8 cellular contexts compared by ENCODE assay signal in genomic region chr20:33423875-33424274, GRCh38. TPM values are rescaled to one million over a fixed set of nuclear protein-coding genes. Genes with fewer than 3 reads are reported as not detected.
DNase-seq lines count a peak whose midpoint lies in the region; ATAC-seq and TF ChIP-seq lines count a peak whose summit lies in the region.
"Not testable (repeated sequence)": the region's sequence is repeated elsewhere in the genome, so short reads cannot be mapped to it uniquely, and the experiment has no call there.

No MANE protein-coding gene starts in this region.

- H3K79me1 ChIP-seq in IMR-90 (ENCODE audit: low read depth in 1 of 2, low read length in 2 of 2) = not testable (repeated sequence)

- CTCF ChIA-PET in IMR-90 (lab: Yijun Ruan, JAX) = not testable (repeated sequence)

- not testable (repeated sequence) for TF ChIP-seq RAD21 in IMR-90 (IDR thresholded peaks at IDR 0.05; ENCODE audit: low read length)

- H3K9ac ChIP-seq in IMR-90 (ENCODE audit: low read depth, low read length) (peak overlapping the region; percentile 18; the same call in 1 of the 2 replicates), mucosa of stomach (ENCODE audit: low read length) (peak overlapping the region; percentile 47)

- peak overlapping the region; percentile 86 for H2AFZ ChIP-seq in IMR-90 (replicated peaks; ENCODE audit: low read length, poor library complexity)

- ATAC-seq in IMR-90 (ENCODE audit: low read depth); heart right ventricle: not testable (repeated sequence)
- peak in 1 of 2 donors; percentile 0 for ATAC-seq in gastrocnemius medialis

- WGBS in IMR-90 (ENCODE audit: extremely low coverage in 2 of 2, insufficient read length in 1 of 2), 2 experiments = 95% methylated on average over 4 of the region's 11 CpGs; no CpG with 5 or more reads in 1 of the 2 experiments
- WGBS in adrenal gland, 4 donors = 94 to 97% (median 95%) methylated on average over 11 of the region's 11 CpGs
- WGBS in heart right ventricle, 2 donors = 67 to 73% methylated on average over 11 of the region's 11 CpGs
- WGBS in suprapubic skin = 97% methylated on average over 11 of the region's 11 CpGs

- H3K18ac ChIP-seq in IMR-90 (ENCODE audit: low read depth, low read length) = peak overlapping the region; percentile 75

- DNase-seq in IMR-90; adrenal gland; dorsolateral prefrontal cortex; heart right ventricle; suprapubic skin (ENCODE audit: low spot score in 2 of 2); vagina (ENCODE audit: extremely low spot score in 2 of 2): not testable (repeated sequence)
- DNase-seq in gastrocnemius medialis = peak in 1 of 2 donors; percentile 60

- H4K8ac ChIP-seq in IMR-90 (ENCODE audit: low read depth in 2 of 2, low read length in 2 of 2) = peak overlapping the region; percentile 46 to 96; a peak in 3 of 4 replicates

- peak overlapping the region; percentile 91 for H2BK20ac ChIP-seq in IMR-90 (ENCODE audit: low read depth, low read length)

- H3K4me1 ChIP-seq in IMR-90 (ENCODE audit: control insufficient read depth, insufficient read depth, low read length) (peaks cover 12% of the 10 kb centered on the region), adrenal gland (replicated peaks in 1 of 2) (peaks cover 17 to 21% of the 10 kb centered on the region in 2 donors), heart right ventricle (peaks cover 16 to 97% (median 52%) of the 10 kb centered on the region in 9 donors), mucosa of stomach (ENCODE audit: control insufficient read depth, insufficient read depth, low read length) (peaks cover 16% of the 10 kb centered on the region), gastrocnemius medialis (peaks cover 54 to 68% of the 10 kb centered on the region in 2 donors), vagina (peaks cover 26% of the 10 kb centered on the region)
- not testable (repeated sequence) for H3K4me1 ChIP-seq in suprapubic skin

- peak overlapping the region; percentile 74; the same call in 1 of the 2 replicates for H3K23ac ChIP-seq in IMR-90 (ENCODE audit: low read depth, low read length)

- peak overlapping the region; percentile 96 for H2AK5ac ChIP-seq in IMR-90 (ENCODE audit: low read depth, low read length)

- peak overlapping the region; percentile 67; the same call in 1 of the 2 replicates for H3K56ac ChIP-seq in IMR-90 (ENCODE audit: extremely low read depth, insufficient read depth, low read length)

- H3K27ac ChIP-seq in IMR-90 (ENCODE audit: insufficient read depth, low read length) (peak overlapping the region; percentile 48; the same call in 1 of the 2 replicates), adrenal gland (peak overlapping the region in 3 of 5 donors; percentile 78 to 81 (median 79)), dorsolateral prefrontal cortex (peak overlapping the region in 57 of 59 donors; percentile 8 to 90 (median 78)), heart right ventricle (peak overlapping the region; percentile 81 to 94 (median 91)), gastrocnemius medialis (peak overlapping the region; percentile 97 to 98 (median 98)), suprapubic skin (peak overlapping the region; percentile 82), vagina (peak overlapping the region; percentile 83)

- TF ChIP-seq EP300 in suprapubic skin (IDR thresholded peaks at IDR 0.05) = not testable (repeated sequence)

- intact Hi-C loops in IMR-90 (cut with micrococcal nuclease); adrenal gland (cut with DNase I); dorsolateral prefrontal cortex (cut with DNase I); vagina (cut with DNase I): not testable (repeated sequence)
- intact Hi-C loops in heart right ventricle (cut with DNase I) (loop anchor here in 1 of 10 donors (1.0 kb wide), 1 partner anchor 18 kb away; no protein-coding TSS in a partner anchor), gastrocnemius medialis (cut with DNase I; ENCODE audit: low total_unique reads) (loop anchor here (1.0 kb wide), 1 partner anchor 9 kb away; no protein-coding TSS in a partner anchor)

- in situ Hi-C loops in IMR-90 (cut with MboI; ENCODE audit: low sequenced_read_pairs); gastrocnemius medialis (cut with MboI; ENCODE audit: low sequenced_read_pairs in 4 of 4): not testable (repeated sequence)

- not testable (repeated sequence) for H3K9me3 ChIP-seq in IMR-90 (ENCODE audit: control insufficient read depth, insufficient read depth, low read length); adrenal gland (replicated peaks in 1 of 3); heart right ventricle; mucosa of stomach (ENCODE audit: control insufficient read depth, low read length); gastrocnemius medialis; suprapubic skin; vagina

- H2AK9ac ChIP-seq in IMR-90 (replicated peaks; ENCODE audit: low read depth, low read length, poor library complexity) = peak overlapping the region; percentile 77

- H3K4me2 ChIP-seq in IMR-90 (ENCODE audit: low read depth, low read length) = not testable (repeated sequence)

- peak overlapping the region; percentile 24; the same call in 1 of the 3 replicates for H2BK15ac ChIP-seq in IMR-90 (ENCODE audit: low read depth, low read length)

- H2BK120ac ChIP-seq in IMR-90 (ENCODE audit: low read depth, low read length) = peak overlapping the region; percentile 97

- not testable (repeated sequence) for H3K27me3 ChIP-seq in IMR-90 (ENCODE audit: control insufficient read depth, insufficient read depth, low read length); adrenal gland; dorsolateral prefrontal cortex; heart right ventricle; mucosa of stomach (ENCODE audit: control insufficient read depth, insufficient read depth, low read length); gastrocnemius medialis; suprapubic skin; vagina

- H3K4me3 ChIP-seq in IMR-90 (ENCODE audit: insufficient read depth, low read depth, low read length); adrenal gland; dorsolateral prefrontal cortex; heart right ventricle; suprapubic skin; vagina: not testable (repeated sequence)
- H3K4me3 ChIP-seq in mucosa of stomach (ENCODE audit: low read length) (peak overlapping the region; percentile 26), gastrocnemius medialis (peak overlapping the region in 1 of 4 donors; percentile 12)

- dilution Hi-C loops in IMR-90 (cut with HindIII; ENCODE audit: low sequenced_read_pairs, unreplicated experiment) = not testable (repeated sequence)

- peak overlapping the region; percentile 75 for H4K5ac ChIP-seq in IMR-90 (ENCODE audit: low read depth, low read length)

- H4K91ac ChIP-seq in IMR-90 (ENCODE audit: insufficient read depth, low read depth, low read length) = peak overlapping the region; percentile 69

- BruUV-seq in IMR-90 (replicated peaks; lab: Mats Ljungman, UMichigan) = not testable (repeated sequence)

- peak overlapping the region; percentile 44 for H2BK5ac ChIP-seq in IMR-90 (ENCODE audit: low read depth, low read length, poor library complexity, severe bottlenecking)

- not testable (repeated sequence) for H4K20me1 ChIP-seq in IMR-90 (ENCODE audit: insufficient read depth, low read length)

- peak overlapping the region; percentile 98 for H3K14ac ChIP-seq in IMR-90 (replicated peaks; ENCODE audit: low read depth, low read length)

- not testable (repeated sequence) for H3K36me3 ChIP-seq in IMR-90 (ENCODE audit: control insufficient read depth, insufficient read depth, low read length); adrenal gland (replicated peaks in 1 of 2); mucosa of stomach (ENCODE audit: control insufficient read depth, insufficient read depth, low read length); gastrocnemius medialis; suprapubic skin; vagina
- H3K36me3 ChIP-seq in heart right ventricle = peaks cover 0 to 13% (median 0%) of the 10 kb centered on the region in 9 donors

- POLR2A ChIA-PET in IMR-90 (lab: Charles Lee; ENCODE audit: unreplicated experiment) = not testable (repeated sequence)

- H3K9me1 ChIP-seq in IMR-90 (ENCODE audit: insufficient read depth, low read length) = peaks cover 13% of the 10 kb centered on the region

- not testable (repeated sequence) for TF ChIP-seq CTCF in IMR-90 (conservative IDR thresholded peaks at IDR 0.05; ENCODE audit: low read depth, low read length); adrenal gland (IDR thresholded peaks at IDR 0.05); dorsolateral prefrontal cortex (IDR thresholded peaks at IDR 0.05 in 54 of 56, conservative IDR thresholded peaks at IDR 0.05 in 2 of 56; ENCODE audit: low read depth in 1 of 56, partially characterized antibody in 56 of 56); heart right ventricle (IDR thresholded peaks at IDR 0.05); gastrocnemius medialis (IDR thresholded peaks at IDR 0.05 in 4 of 5, conservative IDR thresholded peaks at IDR 0.05 in 1 of 5); suprapubic skin (IDR thresholded peaks at IDR 0.05); vagina (IDR thresholded peaks at IDR 0.05)

- H3K4ac ChIP-seq in IMR-90 (ENCODE audit: low read depth, low read length) = peak overlapping the region; percentile 87

- TF ChIP-seq POLR2A in IMR-90 (IDR thresholded peaks at IDR 0.05; ENCODE audit: low read depth, low read length); adrenal gland (IDR thresholded peaks at IDR 0.05); gastrocnemius medialis (IDR thresholded peaks at IDR 0.05); suprapubic skin (IDR thresholded peaks at IDR 0.05); vagina (IDR thresholded peaks at IDR 0.05): not testable (repeated sequence)

RNA-seq across cellular contexts. Expression of gene SNTA1, which starts 19.7 kb away (rescaled TPM):
- 13.3 and 15.4 TPM in 2 replicates for total RNA-seq in IMR-90 (2012; rRNA removed)
- polyA plus RNA-seq in IMR-90 (2012; rRNA removed) = 10.6 and 12.1 TPM in 2 replicates
- 9.5 and 14.6 TPM in 2 replicates for polyA plus RNA-seq in IMR-90 (2012; cell fraction: cytosol; rRNA removed)
- polyA plus RNA-seq in IMR-90 (2012; cell fraction: nucleus; rRNA removed; ENCODE audit: low replicate concordance) = 5.9 and 10.1 TPM in 2 replicates
- total RNA-seq in adrenal gland = 10 to 100 TPM; 11.5 to 73.2 (median 33.2) TPM
- 10 to 100 TPM in 2 of 3 donors, 1 to 10 TPM in 1; 4.3 to 42.2 (median 29.3) TPM for polyA plus RNA-seq in adrenal gland
- total RNA-seq in dorsolateral prefrontal cortex = 100 to 1,000 TPM in 12 of 120 experiments, 10 to 100 TPM in 108; 35.4 to 180 (median 77.4) TPM
- total RNA-seq in heart right ventricle = 100 to 1,000 TPM; 137 to 219 (median 150) TPM
- 100 to 1,000 TPM in 1 of 2 donors, 10 to 100 TPM in 1; 83.7 to 207 TPM for polyA plus RNA-seq in heart right ventricle
- total RNA-seq in gastrocnemius medialis = 100 to 1,000 TPM; 198 to 320 (median 219) TPM
- total RNA-seq in suprapubic skin = 10 to 100 TPM in 3 of 4 donors, 1 to 10 TPM in 1; 8.1 to 20.0 (median 14.1) TPM
- 23.8 TPM for total RNA-seq in vagina

RNA-seq across cellular contexts. Expression of gene CDK5RAP1, which starts 22.6 kb away (rescaled TPM):
- total RNA-seq in IMR-90 (2012; rRNA removed) (22.2 and 28.1 TPM in 2 replicates), adrenal gland (10 to 100 TPM; 11.3 to 38.8 (median 22.8) TPM), dorsolateral prefrontal cortex (10 to 100 TPM; 30.0 to 60.3 (median 42.9) TPM), heart right ventricle (10 to 100 TPM; 16.9 to 27.4 (median 21.7) TPM), gastrocnemius medialis (10 to 100 TPM; 23.2 to 27.6 (median 25.8) TPM), suprapubic skin (10 to 100 TPM; 23.1 to 75.7 (median 27.3) TPM), vagina (15.0 TPM)
- polyA plus RNA-seq in IMR-90 (2012; rRNA removed) (21.7 and 23.9 TPM in 2 replicates), adrenal gland (100 to 1,000 TPM in 1 of 3 donors, 10 to 100 TPM in 2; 30.4 to 134 (median 67.8) TPM), heart right ventricle (10 to 100 TPM; 33.6 to 42.6 TPM)
- 12.6 and 19.7 TPM in 2 replicates for polyA plus RNA-seq in IMR-90 (2012; cell fraction: cytosol; rRNA removed)
- polyA plus RNA-seq in IMR-90 (2012; cell fraction: nucleus; rRNA removed; ENCODE audit: low replicate concordance) = 28.7 and 68.1 TPM in 2 replicates
